ENCODE assay signal across 8 cellular contexts in the genomic region with DNA sequence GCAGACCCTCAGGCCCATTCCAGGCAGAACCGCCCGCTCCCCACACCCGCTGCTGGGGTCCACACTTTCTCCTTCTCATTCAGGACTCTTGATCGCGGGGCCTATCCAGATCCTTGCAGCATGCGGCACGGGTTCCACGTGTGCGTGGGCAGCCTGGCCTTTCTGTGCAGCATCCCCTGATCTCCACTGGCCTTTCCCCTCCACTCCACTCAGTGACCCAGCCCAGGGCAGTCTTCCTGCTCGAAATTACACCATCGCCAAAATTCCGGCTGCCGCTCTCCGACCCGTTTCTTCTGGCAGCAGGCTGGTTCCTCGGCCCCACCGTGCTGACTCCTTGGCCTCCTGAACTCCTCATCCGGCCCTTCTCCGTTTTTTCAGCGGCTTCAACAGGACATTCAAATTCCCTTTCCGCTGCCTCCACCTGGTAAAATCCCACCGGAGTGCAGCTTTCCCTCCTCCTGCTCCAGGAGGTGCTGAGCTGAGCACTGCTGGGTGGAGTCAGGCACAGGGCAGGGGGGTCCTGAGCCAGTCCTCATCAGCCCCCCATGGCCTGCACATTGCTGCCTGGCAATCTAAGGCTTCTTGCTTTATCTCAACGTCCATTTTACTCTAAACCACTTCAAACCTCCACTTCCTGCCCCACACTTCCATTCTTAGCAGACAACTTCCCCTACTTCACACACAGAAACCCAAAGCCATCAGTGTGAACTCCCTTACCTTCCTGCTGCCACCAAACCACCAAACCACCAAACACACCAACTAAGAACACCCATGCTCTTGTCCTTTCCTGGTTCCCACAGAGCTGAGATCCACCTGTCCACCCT. TPM values are rescaled to one million over a fixed set of nuclear protein-coding genes. Genes with fewer than 3 reads are reported as not detected.
DNase-seq lines count a peak whose midpoint lies in the region; ATAC-seq, FAIRE-seq and TF ChIP-seq lines count a peak whose summit lies in the region.

No MANE protein-coding gene starts in this region.

- H3K9ac ChIP-seq in HepG2 (ENCODE audit: insufficient read depth, low read depth, low read length): no peak overlapping the region

- peak; percentile 20 for DNase-seq in NAMALWA (ENCODE audit: low spot score)
- DNase-seq in HepG2 (ENCODE audit: low spot score): no peak
- DNase-seq in ecto neural progenitor cell (ENCODE audit: low spot score): no peak
- no peak for DNase-seq in NCI-H2196 (lab: John Stamatoyannopoulos, UW; ENCODE audit: unreplicated experiment)
- DNase-seq in ureter (ENCODE audit: low spot score): no peak
- no peak for DNase-seq in HK-2 (ENCODE audit: unreplicated experiment)

- no peak for TF ChIP-seq RAD21 in HepG2 (CRISPR knock-in tag; IDR thresholded peaks at IDR 0.05)

- H3K4me3 ChIP-seq in HepG2 (replicated peaks in 1 of 3; ENCODE audit: insufficient read depth in 1 of 3, low read depth in 2 of 3, low read length in 3 of 3): no peak overlapping the region

- POLR2A ChIA-PET in HepG2 (lab: Yijun Ruan, JAX): no interaction called here

- in situ Hi-C loops in HepG2 (cut with HindIII; ENCODE audit: extremely low pct_ligation_motif_present, low pct_unique_long_range_greater_than_20kb): loop anchor here (5.0 kb wide), 1 partner anchor 39 kb away; no protein-coding TSS in a partner anchor

- H4K20me1 ChIP-seq in HepG2 (ENCODE audit: insufficient read depth, low read length): peaks cover 37% of the 10 kb centered on the region

- H2AFZ ChIP-seq in HepG2 (ENCODE audit: low read length): no peak overlapping the region

- no peak for FAIRE-seq in HepG2 (lab: Jason Lieb, UNC)

- no peak overlapping the region for H3K27ac ChIP-seq in HepG2 (ENCODE audit: extremely low read length, insufficient read depth, low read length)

- no peak for TF ChIP-seq CTCF in HepG2 (CRISPR knock-in tag; IDR thresholded peaks at IDR 0.05)

- peaks cover 36% of the 10 kb centered on the region for H3K4me1 ChIP-seq in HepG2 (ENCODE audit: insufficient read depth, low read length)

- CTCF ChIA-PET in HepG2 (lab: Yijun Ruan, JAX; ENCODE audit: low intra/inter-chr PET ratio, low total read pairs): no interaction called here

- TF ChIP-seq EP300 in HepG2 (IDR thresholded peaks at IDR 0.05; ENCODE audit: low read depth in 2 of 2, low read length in 2 of 2): no peak
- TF ChIP-seq EP300 in HepG2 (CRISPR knock-in tag; IDR thresholded peaks at IDR 0.05; ENCODE audit: borderline replicate concordance): no peak

- peaks cover 19 to 50% of the 10 kb centered on the region in 2 experiments for H3K36me3 ChIP-seq in HepG2 (replicated peaks in 1 of 2; ENCODE audit: control insufficient read depth in 1 of 2, insufficient read depth in 2 of 2, low read length in 2 of 2)

- TF ChIP-seq POLR2A in HepG2 (IDR thresholded peaks at IDR 0.05; ENCODE audit: insufficient read depth in 1 of 2, low read depth in 2 of 2, low read length in 2 of 2): no peak

- BruUV-seq in HepG2 (replicated peaks; lab: Mats Ljungman, UMichigan): no TSS peak

- ATAC-seq in GM18867 (IDR thresholded peaks at IDR 0.05; ENCODE audit: unreplicated experiment) (peak; percentile 68), HG02571 (IDR thresholded peaks at IDR 0.05; ENCODE audit: unreplicated experiment) (peak; percentile 52), HepG2 (no peak)

- 95% methylated on average over 23 of the region's 23 CpGs for WGBS in HepG2 (ENCODE audit: low lambda C conversion rate)

- H3K27me3 ChIP-seq in HepG2 (ENCODE audit: control insufficient read depth in 1 of 2, insufficient read depth in 2 of 2, low read length in 2 of 2): no peaks in the 10 kb centered on the region

- no peaks in the 10 kb centered on the region for H3K9me3 ChIP-seq in HepG2 (ENCODE audit: low read length)

- H3K79me2 ChIP-seq in HepG2 (ENCODE audit: insufficient read depth, low read length): peaks cover 100% of the 10 kb centered on the region

- H3K4me2 ChIP-seq in HepG2 (ENCODE audit: low read depth, low read length): no peak overlapping the region

- intact Hi-C loops in HepG2 (cut with micrococcal nuclease; ENCODE audit: unreplicated experiment): no loop called here

RNA-seq across cellular contexts. Expression of gene SFT2D1, which starts 9.0 kb away (rescaled TPM):
- total RNA-seq in HepG2 (2016; rRNA removed; fragmentation: Illumina TruSeq; extraction: Trizol): 90.7 and 115 TPM in 2 replicates
- 57.6 and 70.5 TPM in 2 replicates for total RNA-seq in HepG2 (2016; cell fraction: cytosol; rRNA removed; fragmentation: Illumina TruSeq; extraction: Trizol; ENCODE audit: low read depth)
- total RNA-seq in HepG2 (2016; cell fraction: insoluble cytoplasmic fraction; rRNA removed; fragmentation: Illumina TruSeq; extraction: Trizol): 91.5 and 114 TPM in 2 replicates
- 89.7 and 105 TPM in 2 replicates for total RNA-seq in HepG2 (2016; cell fraction: membrane; rRNA removed; fragmentation: Illumina TruSeq; extraction: Trizol)
- total RNA-seq in HepG2 (2016; cell fraction: nucleus; rRNA removed; fragmentation: Illumina TruSeq; extraction: Trizol): 87.1 and 96.7 TPM in 2 replicates
- polyA plus RNA-seq in HepG2 (2011; rRNA removed): 127 and 147 TPM in 2 replicates
- polyA plus RNA-seq in HepG2 (2011; cell fraction: cytosol; rRNA removed): 78.9 and 125 TPM in 2 replicates
- 56.7 and 94.6 TPM in 2 replicates for polyA plus RNA-seq in HepG2 (2011; cell fraction: nucleus; rRNA removed)
- 100 and 109 TPM in 2 replicates for polyA plus RNA-seq in HepG2 (2012)
- polyA plus RNA-seq in HepG2 (2016; cell fraction: cytosol; fragmentation: Illumina TruSeq; extraction: Trizol; ENCODE audit: low read depth): 67.5 and 94.2 TPM in 2 replicates
- 112 and 116 TPM in 2 replicates for polyA plus RNA-seq in HepG2 (2016; cell fraction: insoluble cytoplasmic fraction; fragmentation: Illumina TruSeq; extraction: Trizol; ENCODE audit: low read depth)
- 96.5 and 108 TPM in 2 replicates for polyA plus RNA-seq in HepG2 (2016; cell fraction: membrane; fragmentation: Illumina TruSeq; extraction: Trizol; ENCODE audit: low read depth)
- 168 and 175 TPM in 2 replicates for polyA plus RNA-seq in HepG2 (2016; cell fraction: nucleus; fragmentation: Illumina TruSeq; extraction: Trizol; ENCODE audit: insufficient read depth, low read depth)
- polyA minus RNA-seq in HepG2 (2011; rRNA and poly(A)+ RNA removed; ENCODE audit: low replicate concordance): 13.9 and 35.5 TPM in 2 replicates
- 26.1 and 26.7 TPM in 2 replicates for polyA minus RNA-seq in HepG2 (2011; cell fraction: cytosol; rRNA and poly(A)+ RNA removed)
- polyA minus RNA-seq in HepG2 (2011; cell fraction: nucleus; rRNA and poly(A)+ RNA removed): 65.1 and 95.4 TPM in 2 replicates
- total RNA-seq in ureter: 49.7 TPM

RNA-seq across cellular contexts. Expression of gene PRR18, which starts 25.2 kb away (rescaled TPM):
- 0.04 TPM in 1 of 2 replicates, not detected in the other for total RNA-seq in HepG2 (2016; rRNA removed; fragmentation: Illumina TruSeq; extraction: Trizol)
- total RNA-seq in HepG2 (2016; cell fraction: cytosol; rRNA removed; fragmentation: Illumina TruSeq; extraction: Trizol; ENCODE audit: low read depth): not detected in 2 replicates
- total RNA-seq in HepG2 (2016; cell fraction: insoluble cytoplasmic fraction; rRNA removed; fragmentation: Illumina TruSeq; extraction: Trizol): 0.06 TPM in 1 of 2 replicates, not detected in the other
- 0.09 TPM in 1 of 2 replicates, not detected in the other for total RNA-seq in HepG2 (2016; cell fraction: membrane; rRNA removed; fragmentation: Illumina TruSeq; extraction: Trizol)
- total RNA-seq in HepG2 (2016; cell fraction: nucleus; rRNA removed; fragmentation: Illumina TruSeq; extraction: Trizol): not detected in 2 replicates
- polyA plus RNA-seq in HepG2 (2011; rRNA removed): 0.01 and 0.04 TPM in 2 replicates
- 0.04 and 0.05 TPM in 2 replicates for polyA plus RNA-seq in HepG2 (2011; cell fraction: cytosol; rRNA removed)
- polyA plus RNA-seq in HepG2 (2011; cell fraction: nucleus; rRNA removed): 0.10 TPM in 1 of 2 replicates, not detected in the other
- not detected in 2 replicates for polyA plus RNA-seq in HepG2 (2012)
- not detected in 2 replicates for polyA plus RNA-seq in HepG2 (2016; cell fraction: cytosol; fragmentation: Illumina TruSeq; extraction: Trizol; ENCODE audit: low read depth)
- 0.10 and 0.19 TPM in 2 replicates for polyA plus RNA-seq in HepG2 (2016; cell fraction: insoluble cytoplasmic fraction; fragmentation: Illumina TruSeq; extraction: Trizol; ENCODE audit: low read depth)
- 0.16 TPM in 1 of 2 replicates, not detected in the other for polyA plus RNA-seq in HepG2 (2016; cell fraction: membrane; fragmentation: Illumina TruSeq; extraction: Trizol; ENCODE audit: low read depth)
- not detected in 2 replicates for polyA plus RNA-seq in HepG2 (2016; cell fraction: nucleus; fragmentation: Illumina TruSeq; extraction: Trizol; ENCODE audit: insufficient read depth, low read depth)
- polyA minus RNA-seq in HepG2 (2011; rRNA and poly(A)+ RNA removed; ENCODE audit: low replicate concordance): not detected in 2 replicates
- polyA minus RNA-seq in HepG2 (2011; cell fraction: cytosol; rRNA and poly(A)+ RNA removed): not detected in 2 replicates
- polyA minus RNA-seq in HepG2 (2011; cell fraction: nucleus; rRNA and poly(A)+ RNA removed): 0.12 TPM in 1 of 2 replicates, not detected in the other
- 0.23 TPM for total RNA-seq in ureter

RNA-seq across cellular contexts. Expression of gene MPC1, which starts 49.4 kb away (rescaled TPM):
- total RNA-seq in HepG2 (2016; rRNA removed; fragmentation: Illumina TruSeq; extraction: Trizol): 214 and 289 TPM in 2 replicates
- 81.3 and 95.3 TPM in 2 replicates for total RNA-seq in HepG2 (2016; cell fraction: cytosol; rRNA removed; fragmentation: Illumina TruSeq; extraction: Trizol; ENCODE audit: low read depth)
- total RNA-seq in HepG2 (2016; cell fraction: insoluble cytoplasmic fraction; rRNA removed; fragmentation: Illumina TruSeq; extraction: Trizol): 218 and 286 TPM in 2 replicates
- 145 and 164 TPM in 2 replicates for total RNA-seq in HepG2 (2016; cell fraction: membrane; rRNA removed; fragmentation: Illumina TruSeq; extraction: Trizol)
- 93.1 and 102 TPM in 2 replicates for total RNA-seq in HepG2 (2016; cell fraction: nucleus; rRNA removed; fragmentation: Illumina TruSeq; extraction: Trizol)
- polyA plus RNA-seq in HepG2 (2011; rRNA removed): 168 and 189 TPM in 2 replicates
- 191 and 239 TPM in 2 replicates for polyA plus RNA-seq in HepG2 (2011; cell fraction: cytosol; rRNA removed)
- 59.3 and 82.2 TPM in 2 replicates for polyA plus RNA-seq in HepG2 (2011; cell fraction: nucleus; rRNA removed)
- 136 and 137 TPM in 2 replicates for polyA plus RNA-seq in HepG2 (2012)
- polyA plus RNA-seq in HepG2 (2016; cell fraction: cytosol; fragmentation: Illumina TruSeq; extraction: Trizol; ENCODE audit: low read depth): 98.8 and 128 TPM in 2 replicates
- polyA plus RNA-seq in HepG2 (2016; cell fraction: insoluble cytoplasmic fraction; fragmentation: Illumina TruSeq; extraction: Trizol; ENCODE audit: low read depth): 328 and 353 TPM in 2 replicates
- 150 and 186 TPM in 2 replicates for polyA plus RNA-seq in HepG2 (2016; cell fraction: membrane; fragmentation: Illumina TruSeq; extraction: Trizol; ENCODE audit: low read depth)
- 207 and 211 TPM in 2 replicates for polyA plus RNA-seq in HepG2 (2016; cell fraction: nucleus; fragmentation: Illumina TruSeq; extraction: Trizol; ENCODE audit: insufficient read depth, low read depth)
- polyA minus RNA-seq in HepG2 (2011; rRNA and poly(A)+ RNA removed; ENCODE audit: low replicate concordance): 5.6 and 40.9 TPM in 2 replicates
- polyA minus RNA-seq in HepG2 (2011; cell fraction: cytosol; rRNA and poly(A)+ RNA removed): 51.6 and 57.8 TPM in 2 replicates
- 27.4 and 41.9 TPM in 2 replicates for polyA minus RNA-seq in HepG2 (2011; cell fraction: nucleus; rRNA and poly(A)+ RNA removed)
- total RNA-seq in ureter: 53.9 TPM
